In genomic region chr2:48341556-48342133, GRCh38 we compare ENCODE assay signal across 11 cellular contexts. TPM values are rescaled to one million over a fixed set of nuclear protein-coding genes. Genes with fewer than 3 reads are reported as not detected.
A peak's percentile ranks its signal among the peaks of the same experiment; 100 is the strongest.
DNase-seq lines count a peak whose midpoint lies in the region; ATAC-seq, FAIRE-seq and TF ChIP-seq lines count a peak whose summit lies in the region.
"Had no signal": no experiment of that assay in that cellular context is flagged by ENCODE, and none has a peak within 500 bp of the region (broad histone marks: within the 10 kb centered on the region; RNA-seq: fewer than 3 reads in every experiment).

No MANE protein-coding gene starts in this region.

- no peak for ATAC-seq in foreskin keratinocyte
- ATAC-seq: PC-3; stimulated activated naive CD8-positive, alpha-beta T cell treated with anti-CD3 and anti-CD28 coated beads, Interleukin-15, Interleukin-2, amounts not matched to agents 100 U/mL and 50 U/mL, for 24 hours had no signal

- POLR2A ChIA-PET in CD4-positive, alpha-beta memory T cell (lab: Charles Lee; ENCODE audit: partially characterized antibody): interaction anchor here (0.6 to 1.1 kb wide), 5 partner anchors 9 to 103 kb away, joined by 3 to 6 read pairs (median 3); no protein-coding TSS in a partner anchor

- H3K4me1 Mint-ChIP-seq in CD4-positive, alpha-beta memory T cell: peaks cover 29 to 68% (median 44%) of the 10 kb centered on the region in 4 donors

- no peaks in the 10 kb centered on the region for H3K27me3 ChIP-seq in CD4-positive, alpha-beta memory T cell (ENCODE audit: insufficient read depth, low read length)
- H3K27me3 ChIP-seq in esophagus squamous epithelium (no peaks in the 10 kb centered on the region), neutrophil (no peaks in the 10 kb centered on the region), foreskin keratinocyte (no peaks in the 10 kb centered on the region)

- intact Hi-C loops in CD4-positive, alpha-beta memory T cell (cut with micrococcal nuclease): no loop called here
- intact Hi-C loops in esophagus squamous epithelium (cut with DNase I): no loop called here

- H3K9me3 Mint-ChIP-seq in CD4-positive, alpha-beta memory T cell: peaks cover 0 to 7% (median 6%) of the 10 kb centered on the region in 8 donors

- no peak overlapping the region for H3K4me3 ChIP-seq in CD4-positive, alpha-beta memory T cell (ENCODE audit: low read length in 2 of 2)
- H3K4me3 ChIP-seq in esophagus squamous epithelium (no peak overlapping the region), neutrophil (ENCODE audit: low read depth in 1 of 2, low read length in 1 of 2) (no peak overlapping the region)

- H3K27ac Mint-ChIP-seq in CD4-positive, alpha-beta memory T cell: peak overlapping the region in 6 of 7 donors; percentile 8 to 92 (median 73)

- peak overlapping the region in 7 of 8 donors; percentile 4 to 46 (median 17) for H3K4me3 Mint-ChIP-seq in CD4-positive, alpha-beta memory T cell

- peaks cover 68% of the 10 kb centered on the region for H3K4me1 ChIP-seq in CD4-positive, alpha-beta memory T cell (ENCODE audit: insufficient read depth, low read length)
- H3K4me1 ChIP-seq in esophagus squamous epithelium (peaks cover 5 to 52% (median 25%) of the 10 kb centered on the region in 3 donors), neutrophil (ENCODE audit: control insufficient read depth in 1 of 2, insufficient read depth in 1 of 2, low read depth in 1 of 2, low read length in 1 of 2) (peaks cover 27 to 30% of the 10 kb centered on the region in 2 experiments), foreskin keratinocyte (peaks cover 12% of the 10 kb centered on the region)

- no peaks in the 10 kb centered on the region for H3K9me3 ChIP-seq in CD4-positive, alpha-beta memory T cell (ENCODE audit: control insufficient read depth in 1 of 2, low read length in 2 of 2)
- H3K9me3 ChIP-seq in esophagus squamous epithelium (peaks cover 0 to 7% (median 0%) of the 10 kb centered on the region in 3 donors), neutrophil (no peaks in the 10 kb centered on the region)

- TF ChIP-seq POLR2A in esophagus squamous epithelium (IDR thresholded peaks at IDR 0.05): no peak

- H3K27me3 Mint-ChIP-seq in CD4-positive, alpha-beta memory T cell: no peaks in the 10 kb centered on the region

- TF ChIP-seq CTCF in esophagus squamous epithelium (IDR thresholded peaks at IDR 0.05) (no peak), neutrophil (IDR thresholded peaks at IDR 0.05) (no peak), foreskin keratinocyte (conservative IDR thresholded peaks at IDR 0.05) (no peak)

- H3K36me3 Mint-ChIP-seq in CD4-positive, alpha-beta memory T cell: peaks cover 17 to 31% of the 10 kb centered on the region in 2 donors

- H3K36me3 ChIP-seq in CD4-positive, alpha-beta memory T cell (ENCODE audit: insufficient read depth, low read length): peaks cover 6% of the 10 kb centered on the region
- H3K36me3 ChIP-seq in esophagus squamous epithelium: peaks cover 0 to 6% (median 0%) of the 10 kb centered on the region in 3 donors
- no peaks in the 10 kb centered on the region for H3K36me3 ChIP-seq in neutrophil

- CTCF ChIA-PET in CD4-positive, alpha-beta memory T cell (lab: Charles Lee; ENCODE audit: partially characterized antibody): interaction anchor here (1.1 to 1.7 kb wide), 6 partner anchors 8 to 484 kb away, joined by 3 to 4 read pairs (median 4); no protein-coding TSS in a partner anchor

- H3K27ac ChIP-seq in CD4-positive, alpha-beta memory T cell (ENCODE audit: low read depth, low read length): no peak overlapping the region
- H3K27ac ChIP-seq in esophagus squamous epithelium (peak overlapping the region in 3 of 4 donors; percentile 10 to 62 (median 42)), neutrophil (peak overlapping the region; percentile 42), foreskin keratinocyte (no peak overlapping the region)

- peak; percentile 54 for FAIRE-seq in TTC549 (lab: Jason Lieb, UNC)

- no peak for DNase-seq in CD4-positive, alpha-beta memory T cell
- DNase-seq in esophagus squamous epithelium (lab: John Stamatoyannopoulos, UW) (no peak), ecto neural progenitor cell (ENCODE audit: low spot score) (no peak), foreskin keratinocyte (no peak), retina (no peak)
- no peak for DNase-seq in activated T-cell treated with anti-CD3 and anti-CD28 coated beads, Interleukin-2, amount 50 U/mL, for 48 hours
- DNase-seq: NCI-H2107; PC-3; stimulated activated naive CD8-positive, alpha-beta T cell treated with anti-CD3 and anti-CD28 coated beads, Interleukin-15, Interleukin-2, amounts not matched to agents 100 U/mL and 50 U/mL, for 24 hours had no signal

- WGBS in esophagus squamous epithelium, 2 donors: 35 to 37% methylated on average over 3 of the region's 3 CpGs

RNA-seq across cellular contexts. Expression of gene FOXN2, which starts 27.2 kb away (rescaled TPM):
- total RNA-seq in CD4-positive, alpha-beta memory T cell: 10 to 100 TPM; 60.4 to 67.3 TPM
- 10 to 100 TPM; 31.2 to 47.5 TPM for polyA plus RNA-seq in CD4-positive, alpha-beta memory T cell
- total RNA-seq in esophagus squamous epithelium (10 to 100 TPM in 3 of 4 donors, 1 to 10 TPM in 1; 8.2 to 23.1 (median 17.7) TPM), foreskin keratinocyte (28.4 and 29.3 TPM in 2 replicates)
- polyA plus RNA-seq in foreskin keratinocyte: 2.8 and 4.2 TPM in 2 replicates

Comparison
In these comparisons a context has a peak if more than half of its experiments do, and no peak if none do; other contexts are left out.
1. H3K27ac ChIP-seq: peak in esophagus squamous epithelium (3 of 4) and neutrophil (single experiment); none in CD4-positive, alpha-beta memory T cell (single experiment) and foreskin keratinocyte (single experiment).